In the genomic region with DNA sequence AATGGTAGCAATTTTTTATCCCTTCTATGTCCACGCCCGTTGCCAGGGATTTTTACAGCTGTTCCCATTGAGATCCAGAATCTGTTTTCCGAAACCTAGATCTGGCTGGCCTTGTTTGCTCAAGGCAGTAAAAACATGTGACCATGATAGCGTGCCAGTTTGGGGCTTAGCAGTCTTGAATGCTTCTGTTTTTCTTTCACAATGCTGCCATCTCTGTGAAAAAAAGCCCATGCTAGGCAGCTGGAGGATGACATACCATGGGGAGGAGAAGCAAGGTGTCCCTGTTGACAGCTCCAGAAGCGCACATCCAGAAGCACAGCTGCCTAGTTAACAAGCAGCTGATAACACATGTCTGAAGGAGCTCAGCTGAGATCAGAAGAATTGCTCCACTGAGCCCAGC, we compare ENCODE assay signal across 17 cellular contexts. TPM values are rescaled to one million over a fixed set of nuclear protein-coding genes. Genes with fewer than 3 reads are reported as not detected.
DNase-seq lines count a peak whose midpoint lies in the region; TF ChIP-seq lines count a peak whose summit lies in the region.
"Had no signal": no experiment of that assay in that cellular context is flagged by ENCODE, and none has a peak within 500 bp of the region (broad histone marks: within the 10 kb centered on the region; RNA-seq: fewer than 3 reads in every experiment).

No MANE protein-coding gene starts in this region.

- TF ChIP-seq CTCF in colonic mucosa (IDR thresholded peaks at IDR 0.05) = no peak
- TF ChIP-seq CTCF in liver (IDR thresholded peaks at IDR 0.05; ENCODE audit: low read depth, low read length, missing input control) = no peak

- H3K27ac ChIP-seq in colonic mucosa = no peak overlapping the region
- H3K27ac ChIP-seq in liver (ENCODE audit: low read depth in 1 of 2, low read length in 2 of 2) = no peak overlapping the region
- H3K27ac ChIP-seq: A549, heart right ventricle had no signal

- H3K36me3 Mint-ChIP-seq in activated T-helper 2 cell treated with anti-CD3 and anti-CD28 coated beads, Interferon-gamma antibody, Interleukin-2, Interleukin-4, amounts not matched to agents 10 μg/mL and 5 μg/mL and 100 μg/mL, durations not matched to agents 14 hours and 24 hours and 36 hours (ENCODE audit: low read depth) = peaks cover 22% of the 10 kb centered on the region
- H3K36me3 Mint-ChIP-seq: natural killer cell had no signal

- intact Hi-C loops in colonic mucosa (cut with DNase I) = no loop called here
- intact Hi-C loops in activated T-helper 2 cell treated with anti-CD3 and anti-CD28 coated beads, Interferon-gamma antibody, Interleukin-2, Interleukin-4, amounts not matched to agents 10 μg/mL and 5 μg/mL and 100 μg/mL, durations not matched to agents 14 hours and 24 hours and 36 hours (cut with micrococcal nuclease) = loop anchor here (5.0 to 10.0 kb wide), 7 partner anchors 147 to 1064 kb away; a partner anchor contains a TSS

- no peak overlapping the region for H3K4me3 ChIP-seq in colonic mucosa
- H3K4me3 ChIP-seq in liver (ENCODE audit: low read depth in 1 of 3, low read length in 3 of 3) = no peak overlapping the region
- H3K4me3 ChIP-seq: A549, heart right ventricle had no signal

- H3K4me3 Mint-ChIP-seq in activated T-helper 2 cell treated with anti-CD3 and anti-CD28 coated beads, Interferon-gamma antibody, Interleukin-2, Interleukin-4, amounts not matched to agents 10 μg/mL and 5 μg/mL and 100 μg/mL, durations not matched to agents 14 hours and 24 hours and 36 hours (ENCODE audit: low read depth) = no peak overlapping the region
- H3K4me3 Mint-ChIP-seq: activated CD4-positive, alpha-beta T cell treated with anti-CD3 and anti-CD28 coated beads for 36 hours; activated T-cell treated with anti-CD3 and anti-CD28 coated beads, Interleukin-2, amount 50 U/mL, for 72 hours; CD8-positive, alpha-beta T cell; effector memory CD8-positive, alpha-beta T cell; T-helper 17 cell had no signal

- H3K4me1 ChIP-seq in colonic mucosa = no peaks in the 10 kb centered on the region
- H3K4me1 ChIP-seq in liver (ENCODE audit: control insufficient read depth in 4 of 4, insufficient read depth in 4 of 4, low read length in 3 of 4) = peaks cover 7 to 22% (median 15%) of the 10 kb centered on the region in 4 donors

- H3K27ac Mint-ChIP-seq in activated T-helper 2 cell treated with anti-CD3 and anti-CD28 coated beads, Interferon-gamma antibody, Interleukin-2, Interleukin-4, amounts not matched to agents 10 μg/mL and 5 μg/mL and 100 μg/mL, durations not matched to agents 14 hours and 24 hours and 36 hours = no peak overlapping the region
- H3K27ac Mint-ChIP-seq: activated CD4-positive, alpha-beta T cell treated with anti-CD3 and anti-CD28 coated beads for 36 hours; activated T-cell treated with anti-CD3 and anti-CD28 coated beads, Interleukin-2, amount 50 U/mL, for 72 hours; CD8-positive, alpha-beta T cell; effector memory CD8-positive, alpha-beta T cell; natural killer cell had no signal

- no peak overlapping the region for H3K9ac ChIP-seq in colonic mucosa (ENCODE audit: low read depth in 2 of 2, low read length in 2 of 2)
- no peak overlapping the region for H3K9ac ChIP-seq in liver (ENCODE audit: low read depth in 1 of 2, low read length in 2 of 2)

- no peaks in the 10 kb centered on the region for H3K9me3 Mint-ChIP-seq in activated T-helper 2 cell treated with anti-CD3 and anti-CD28 coated beads, Interferon-gamma antibody, Interleukin-2, Interleukin-4, amounts not matched to agents 10 μg/mL and 5 μg/mL and 100 μg/mL, durations not matched to agents 14 hours and 24 hours and 36 hours
- H3K9me3 Mint-ChIP-seq: activated T-cell treated with anti-CD3 and anti-CD28 coated beads, Interleukin-2, amount 50 U/mL, for 72 hours; CD8-positive, alpha-beta T cell; effector memory CD8-positive, alpha-beta T cell; natural killer cell had no signal

- no peaks in the 10 kb centered on the region for H3K27me3 Mint-ChIP-seq in activated T-helper 2 cell treated with anti-CD3 and anti-CD28 coated beads, Interferon-gamma antibody, Interleukin-2, Interleukin-4, amounts not matched to agents 10 μg/mL and 5 μg/mL and 100 μg/mL, durations not matched to agents 14 hours and 24 hours and 36 hours (ENCODE audit: low read depth)
- H3K27me3 Mint-ChIP-seq: activated CD4-positive, alpha-beta T cell treated with anti-CD3 and anti-CD28 coated beads for 36 hours; effector memory CD8-positive, alpha-beta T cell; T-helper 17 cell had no signal

- H3K36me3 ChIP-seq in colonic mucosa = no peaks in the 10 kb centered on the region
- no peaks in the 10 kb centered on the region for H3K36me3 ChIP-seq in liver (ENCODE audit: control insufficient read depth in 4 of 4, insufficient read depth in 3 of 4, low read depth in 1 of 4, low read length in 3 of 4)

- 37% methylated on average over 5 of the region's 5 CpGs for WGBS in liver

- H3K9me3 ChIP-seq in colonic mucosa = no peaks in the 10 kb centered on the region
- H3K9me3 ChIP-seq in liver (ENCODE audit: control insufficient read depth in 4 of 4, low read length in 3 of 4) = no peaks in the 10 kb centered on the region
- H3K9me3 ChIP-seq: A549, heart right ventricle had no signal

- TF ChIP-seq RAD21 in liver (IDR thresholded peaks at IDR 0.05) = peak; percentile 28 to 52

- peaks cover 11% of the 10 kb centered on the region for H3K4me1 Mint-ChIP-seq in activated T-helper 2 cell treated with anti-CD3 and anti-CD28 coated beads, Interferon-gamma antibody, Interleukin-2, Interleukin-4, amounts not matched to agents 10 μg/mL and 5 μg/mL and 100 μg/mL, durations not matched to agents 14 hours and 24 hours and 36 hours (ENCODE audit: low read depth)

- DNase-seq in NCI-H2029 (lab: John Stamatoyannopoulos, UW) (peak; percentile 49), NCI-H2029 treated with DMSO at 0.1 percent for 48 hours (lab: John Stamatoyannopoulos, UW) (no peak), colonic mucosa (peak; percentile 31), stromal cell of bone marrow (ENCODE audit: low read depth) (peak; percentile 21), NCI-H2227 treated with DMSO at 0.1 percent for 48 hours (lab: John Stamatoyannopoulos, UW) (no peak)
- no peak for DNase-seq in activated T-helper 2 cell treated with anti-CD3 and anti-CD28 coated beads, Interferon-gamma antibody, Interleukin-2, Interleukin-4, amounts not matched to agents 10 μg/mL and 5 μg/mL and 100 μg/mL, durations not matched to agents 14 hours and 24 hours and 36 hours (ENCODE audit: low spot score)
- no peak for DNase-seq in stimulated activated CD4-positive, alpha-beta T cell treated with anti-CD3 and anti-CD28 coated beads, Interleukin-1b, Interleukin-23, amount 100 ng/mL, for 48 hours
- DNase-seq: activated CD4-positive, alpha-beta T cell treated with anti-CD3 and anti-CD28 coated beads for 36 hours; activated T-cell treated with anti-CD3 and anti-CD28 coated beads, Interleukin-2, amount 50 U/mL, for 72 hours; CD8-positive, alpha-beta T cell; effector memory CD8-positive, alpha-beta T cell; heart right ventricle; natural killer cell; NCI-H446 treated with DMSO at 0.1 percent for 48 hours; T-helper 17 cell had no signal

- H3K27me3 ChIP-seq in colonic mucosa (no peaks in the 10 kb centered on the region), liver (ENCODE audit: control insufficient read depth in 4 of 4, insufficient read depth in 4 of 4, low read length in 3 of 4) (no peaks in the 10 kb centered on the region)
- H3K27me3 ChIP-seq: heart right ventricle had no signal

TF ChIP-seq in liver, 16 proteins besides CTCF, POLR2A, EP300 and RAD21:
- TF ChIP-seq RXRA (IDR thresholded peaks at IDR 0.05) = peak; percentile 12 to 13
- TF ChIP-seq JUND (IDR thresholded peaks at IDR 0.05) = no peak
- TF ChIP-seq, protein P1, sequence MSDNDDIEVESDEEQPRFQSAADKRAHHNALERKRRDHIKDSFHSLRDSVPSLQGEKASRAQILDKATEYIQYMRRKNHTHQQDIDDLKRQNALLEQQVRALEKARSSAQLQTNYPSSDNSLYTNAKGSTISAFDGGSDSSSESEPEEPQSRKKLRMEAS (IDR thresholded peaks at IDR 0.05) = no peak
- TF ChIP-seq, protein P2, sequence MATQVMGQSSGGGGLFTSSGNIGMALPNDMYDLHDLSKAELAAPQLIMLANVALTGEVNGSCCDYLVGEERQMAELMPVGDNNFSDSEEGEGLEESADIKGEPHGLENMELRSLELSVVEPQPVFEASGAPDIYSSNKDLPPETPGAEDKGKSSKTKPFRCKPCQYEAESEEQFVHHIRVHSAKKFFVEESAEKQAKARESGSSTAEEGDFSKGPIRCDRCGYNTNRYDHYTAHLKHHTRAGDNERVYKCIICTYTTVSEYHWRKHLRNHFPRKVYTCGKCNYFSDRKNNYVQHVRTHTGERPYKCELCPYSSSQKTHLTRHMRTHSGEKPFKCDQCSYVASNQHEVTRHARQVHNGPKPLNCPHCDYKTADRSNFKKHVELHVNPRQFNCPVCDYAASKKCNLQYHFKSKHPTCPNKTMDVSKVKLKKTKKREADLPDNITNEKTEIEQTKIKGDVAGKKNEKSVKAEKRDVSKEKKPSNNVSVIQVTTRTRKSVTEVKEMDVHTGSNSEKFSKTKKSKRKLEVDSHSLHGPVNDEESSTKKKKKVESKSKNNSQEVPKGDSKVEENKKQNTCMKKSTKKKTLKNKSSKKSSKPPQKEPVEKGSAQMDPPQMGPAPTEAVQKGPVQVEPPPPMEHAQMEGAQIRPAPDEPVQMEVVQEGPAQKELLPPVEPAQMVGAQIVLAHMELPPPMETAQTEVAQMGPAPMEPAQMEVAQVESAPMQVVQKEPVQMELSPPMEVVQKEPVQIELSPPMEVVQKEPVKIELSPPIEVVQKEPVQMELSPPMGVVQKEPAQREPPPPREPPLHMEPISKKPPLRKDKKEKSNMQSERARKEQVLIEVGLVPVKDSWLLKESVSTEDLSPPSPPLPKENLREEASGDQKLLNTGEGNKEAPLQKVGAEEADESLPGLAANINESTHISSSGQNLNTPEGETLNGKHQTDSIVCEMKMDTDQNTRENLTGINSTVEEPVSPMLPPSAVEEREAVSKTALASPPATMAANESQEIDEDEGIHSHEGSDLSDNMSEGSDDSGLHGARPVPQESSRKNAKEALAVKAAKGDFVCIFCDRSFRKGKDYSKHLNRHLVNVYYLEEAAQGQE (IDR thresholded peaks at IDR 0.05) = peak; percentile 35
- TF ChIP-seq FOXA2 (IDR thresholded peaks at IDR 0.05) = peak; percentile 72
- peak; percentile 47 for TF ChIP-seq YY1 (IDR thresholded peaks at IDR 0.05)
- peak; percentile 11 to 29 for TF ChIP-seq HNF4A (conservative IDR thresholded peaks at IDR 0.05)
- TF ChIP-seq FOXA1 (IDR thresholded peaks at IDR 0.05) = peak; percentile 72

RNA-seq across cellular contexts. Expression of a gene that starts 2.2 kb away (rescaled TPM):
- 1 to 10 TPM; 8.4 to 8.8 TPM for total RNA-seq in colonic mucosa
- total RNA-seq in liver = 1 to 10 TPM; 3.2 to 6.5 TPM
- polyA plus RNA-seq in liver = 1 to 10 TPM; 1.6 to 2.1 TPM
- 15.2 and 17.0 TPM in 2 replicates for total RNA-seq in activated T-helper 2 cell treated with anti-CD3 and anti-CD28 coated beads, Interferon-gamma antibody, Interleukin-2, Interleukin-4, amounts not matched to agents 10 μg/mL and 5 μg/mL and 100 μg/mL, durations not matched to agents 14 hours and 24 hours and 36 hours

Comparison
In these comparisons a context has a peak if more than half of its experiments do, and no peak if none do; other contexts are left out.
1. DNase-seq: peak in NCI-H2029 (single experiment), colonic mucosa (single experiment) and stromal cell of bone marrow (single experiment); none in NCI-H2029 treated with DMSO at 0.1 percent for 48 hours (single experiment), activated T-helper 2 cell treated with anti-CD3 and anti-CD28 coated beads, Interferon-gamma antibody, Interleukin-2, Interleukin-4, amounts not matched to agents 10 μg/mL and 5 μg/mL and 100 μg/mL, durations not matched to agents 14 hours and 24 hours and 36 hours (single experiment), NCI-H2227 treated with DMSO at 0.1 percent for 48 hours (single experiment) and stimulated activated CD4-positive, alpha-beta T cell treated with anti-CD3 and anti-CD28 coated beads, Interleukin-1b, Interleukin-23, amount 100 ng/mL, for 48 hours (single experiment).